In the genomic region with DNA sequence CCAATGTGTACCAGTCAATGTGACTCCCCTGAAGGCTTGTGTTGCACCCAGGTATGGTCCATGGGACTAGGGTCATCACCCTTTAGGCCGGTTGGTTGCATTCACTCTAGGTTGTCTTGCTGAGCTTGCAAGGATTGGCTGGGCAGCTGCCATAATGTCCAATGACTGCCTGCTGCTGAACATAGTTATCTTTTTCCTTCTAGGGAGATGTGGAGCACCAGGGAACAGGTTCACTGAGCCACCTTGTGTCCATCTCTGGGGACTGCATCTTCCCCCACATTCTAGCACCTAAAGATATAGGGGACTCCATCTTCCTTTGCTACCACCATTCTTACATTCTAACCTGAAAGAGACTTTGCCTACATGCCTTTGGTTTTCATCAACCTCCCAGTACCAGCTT, we compare ENCODE assay signal across 8 cellular contexts.
DNase-seq lines count a peak whose midpoint lies in the region; ATAC-seq and TF ChIP-seq lines count a peak whose summit lies in the region.

No MANE protein-coding gene starts in this region.

- H3K4me3 ChIP-seq in fibroblast of mammary gland (ENCODE audit: control insufficient read depth, low read depth, low read length) (no peak overlapping the region), neutrophil (ENCODE audit: low read depth in 1 of 2, low read length in 1 of 2) (no peak overlapping the region)

- no peaks in the 10 kb centered on the region for H3K9me3 ChIP-seq in neutrophil

- TF ChIP-seq CTCF in fibroblast of mammary gland (conservative IDR thresholded peaks at IDR 0.05; ENCODE audit: control insufficient read depth, insufficient read depth, low read depth, low read length), result peak; percentile 75
- TF ChIP-seq CTCF in neutrophil (IDR thresholded peaks at IDR 0.05), result peak; percentile 70

- ATAC-seq in GM19395 (IDR thresholded peaks at IDR 0.05; ENCODE audit: unreplicated experiment) (peak; percentile 92), HG03280 (IDR thresholded peaks at IDR 0.05; ENCODE audit: unreplicated experiment) (peak; percentile 86)

- peak overlapping the region; percentile 70 for H3K27ac ChIP-seq in neutrophil

- no peaks in the 10 kb centered on the region for H3K36me3 ChIP-seq in neutrophil

- peaks cover 25 to 26% of the 10 kb centered on the region in 2 experiments for H3K4me1 ChIP-seq in neutrophil (ENCODE audit: control insufficient read depth in 1 of 2, insufficient read depth in 1 of 2, low read depth in 1 of 2, low read length in 1 of 2)

- H3K27me3 ChIP-seq in neutrophil, result no peaks in the 10 kb centered on the region

- DNase-seq in COR-L47 (lab: John Stamatoyannopoulos, UW) (peak; percentile 67), NCI-H526 (lab: John Stamatoyannopoulos, UW) (peak; percentile 37 to 76), fibroblast of mammary gland (ENCODE audit: low read depth) (peak; percentile 67), ureter (ENCODE audit: low spot score) (no peak)
- DNase-seq in activated CD4-positive, alpha-beta T cell treated with anti-CD3 and anti-CD28 coated beads, Interleukin-2, amount 50 U/mL, for 24 hours (ENCODE audit: low read depth in 1 of 2, low spot score in 1 of 2), result peak; percentile 13 to 37
